Comparison of ENCODE assay signal across 16 cellular contexts in genomic region chr4:105496899-105497298, GRCh38. TPM values are rescaled to one million over a fixed set of nuclear protein-coding genes. Genes with fewer than 3 reads are reported as not detected.
DNase-seq lines count a peak whose midpoint lies in the region; ATAC-seq, FAIRE-seq and TF ChIP-seq lines count a peak whose summit lies in the region.
"Had no signal": no experiment of that assay in that cellular context is flagged by ENCODE, and none has a peak within 500 bp of the region (broad histone marks: within the 10 kb centered on the region; RNA-seq: fewer than 3 reads in every experiment).

No MANE protein-coding gene starts in this region.

- no peak overlapping the region for H3K18ac ChIP-seq in H9 (ENCODE audit: insufficient read length, low read depth, low read length)

- no peak overlapping the region for H4K8ac ChIP-seq in H9 (replicated peaks; ENCODE audit: insufficient read length, low read depth, low read length)

- peak; percentile 29 for TF ChIP-seq CTCF in D721Med (IDR thresholded peaks at IDR 0.05; ENCODE audit: insufficient read depth, missing control alignments)
- TF ChIP-seq CTCF in H9 (conservative IDR thresholded peaks at IDR 0.05): peak; percentile 50
- TF ChIP-seq CTCF in keratinocyte (optimal IDR thresholded peaks at IDR 0.05 in 1 of 3, IDR thresholded peaks at IDR 0.05 in 1 of 3, conservative IDR thresholded peaks at IDR 0.05 in 1 of 3; ENCODE audit: extremely low read depth in 1 of 3, insufficient read depth in 2 of 3, low read length in 3 of 3): peak; percentile 17 to 58 (median 20)

- H3K27me3 Mint-ChIP-seq in H9 (ENCODE audit: low read depth): peaks cover 14% of the 10 kb centered on the region

- H4K5ac ChIP-seq in H9 (ENCODE audit: insufficient read length, low read depth, low read length): no peak overlapping the region

- in situ Hi-C loops in SK-MEL-5 (cut with HindIII; ENCODE audit: low pct_unique_long_range_greater_than_20kb, low sequenced_read_pairs): no loop called here

- no peak overlapping the region for H3K4me3 Mint-ChIP-seq in H9

- DNase-seq in D721Med (ENCODE audit: insufficient read length, low spot score) (no peak), H9 (no peak), SK-MEL-5 (ENCODE audit: low read depth, low spot score) (peak; percentile 32), keratinocyte (ENCODE audit: low read depth, low spot score) (no peak), GM19239 (ENCODE audit: insufficient read length, low spot score) (no peak)
- DNase-seq in activated effector memory CD4-positive, alpha-beta T cell treated with anti-CD3 and anti-CD28 coated beads, Interleukin-2, amount 50 U/mL, for 16 hours: no peak
- DNase-seq: activated CD4-positive, alpha-beta T cell treated with anti-CD3 and anti-CD28 coated beads, Interleukin-2, amount 50 U/mL, for 1 hour; activated effector memory CD4-positive, alpha-beta T cell treated with Interleukin-2 at 50 U/mL for 16 hours; GM23248; NCI-H187; occipital lobe; OCI-M1; T-helper 2 cell had no signal

- H4K91ac ChIP-seq in H9 (ENCODE audit: insufficient read length, low read depth, low read length): no peak overlapping the region

- H3K4me1 Mint-ChIP-seq in H9: no peaks in the 10 kb centered on the region

- no peaks in the 10 kb centered on the region for H3K36me3 Mint-ChIP-seq in H9 (ENCODE audit: insufficient read depth in 1 of 3, low read depth in 3 of 3)

- H3K4me1 ChIP-seq in H9 (ENCODE audit: insufficient read depth, low read length) (no peaks in the 10 kb centered on the region), keratinocyte (ENCODE audit: control insufficient read depth, extremely low read depth, insufficient read depth, low read length) (no peaks in the 10 kb centered on the region)

- H3K27me3 ChIP-seq in H9 (ENCODE audit: insufficient read depth, low read length): no peaks in the 10 kb centered on the region
- no peaks in the 10 kb centered on the region for H3K27me3 ChIP-seq in keratinocyte (ENCODE audit: control insufficient read depth, extremely low read depth, insufficient read depth, low read length)

- no peak overlapping the region for H2BK15ac ChIP-seq in H9 (ENCODE audit: low read depth, low read length)

- peaks cover 2 to 15% of the 10 kb centered on the region in 2 experiments; a peak in 4 of 5 replicates for H3K9me3 Mint-ChIP-seq in H9

- no peak overlapping the region for H2BK5ac ChIP-seq in H9 (ENCODE audit: insufficient read length, low read length)

- no peaks in the 10 kb centered on the region for H3K9me1 ChIP-seq in keratinocyte (ENCODE audit: control insufficient read depth, extremely low read depth, insufficient read depth, low read length)

- no peak for FAIRE-seq in D721Med (lab: Jason Lieb, UNC)
- FAIRE-seq in keratinocyte (lab: Jason Lieb, UNC): no peak
- FAIRE-seq in GM19239 (lab: Jason Lieb, UNC): no peak

- no peak overlapping the region for H3K14ac ChIP-seq in H9 (ENCODE audit: insufficient read depth, low read length)

- no peaks in the 10 kb centered on the region for H3K23me2 ChIP-seq in H9 (ENCODE audit: insufficient read length, low read depth, low read length, poor library complexity, severe bottlenecking)

- no peak overlapping the region for H3K27ac Mint-ChIP-seq in H9

- no peak for ATAC-seq in HG03520 (IDR thresholded peaks at IDR 0.05; ENCODE audit: unreplicated experiment)
- no peak for ATAC-seq in HG02885 (IDR thresholded peaks at IDR 0.05; ENCODE audit: poor library complexity, unreplicated experiment)

- H3K9me3 ChIP-seq in H9 (ENCODE audit: control insufficient read depth, low read depth, low read length): no peaks in the 10 kb centered on the region
- H3K9me3 ChIP-seq in keratinocyte (ENCODE audit: control insufficient read depth, low read depth, low read length): no peaks in the 10 kb centered on the region

- H3K4me3 ChIP-seq in keratinocyte (ENCODE audit: control insufficient read depth in 2 of 3, extremely low read depth in 1 of 3, insufficient read depth in 2 of 3, low read depth in 1 of 3, low read length in 3 of 3): no peak overlapping the region
- H3K4me3 ChIP-seq: GM23248 had no signal

- H3K4me2 ChIP-seq in H9 (ENCODE audit: insufficient read depth, insufficient read length, low read length) (no peak overlapping the region), keratinocyte (ENCODE audit: control insufficient read depth, extremely low read depth, insufficient read depth, low read depth, low read length) (no peak overlapping the region)

- WGBS in H9 (ENCODE audit: extremely low coverage, insufficient read length, low lambda C conversion rate): no CpG with 5 or more reads among the region's 2 CpGs

- no peak overlapping the region for H3K4ac ChIP-seq in H9 (ENCODE audit: low read depth, low read length)

- H2AFZ ChIP-seq in H9 (ENCODE audit: low read length): no peak overlapping the region
- H2AFZ ChIP-seq in keratinocyte (ENCODE audit: control insufficient read depth, low read length): no peak overlapping the region
- H2AFZ ChIP-seq: GM23248 had no signal

- no peaks in the 10 kb centered on the region for H3K36me3 ChIP-seq in keratinocyte (ENCODE audit: control insufficient read depth in 2 of 2, extremely low read depth in 1 of 2, insufficient read depth in 2 of 2, low read length in 2 of 2)

- no peak overlapping the region for H3K9ac ChIP-seq in H9 (ENCODE audit: extremely low read depth, insufficient read length, low read length)
- H3K9ac ChIP-seq in keratinocyte (ENCODE audit: control insufficient read depth, extremely low read depth, insufficient read depth, low read length): no peak overlapping the region
- H3K9ac ChIP-seq: GM23248 had no signal

- no peak overlapping the region for H2AK5ac ChIP-seq in H9 (ENCODE audit: insufficient read length, low read length)

- H4K20me1 ChIP-seq in H9 (ENCODE audit: control insufficient read depth, insufficient read depth, insufficient read length) (no peaks in the 10 kb centered on the region), keratinocyte (ENCODE audit: control insufficient read depth, extremely low read depth, insufficient read depth, low read length) (no peaks in the 10 kb centered on the region)

- no peak overlapping the region for H3K23ac ChIP-seq in H9 (ENCODE audit: insufficient read length, low read depth, low read length)

- dilution Hi-C loops in keratinocyte (cut with MboI; ENCODE audit: extremely low pct_ligation_motif_present, low sequenced_read_pairs): no loop called here

- H3K79me2 ChIP-seq in H9 (ENCODE audit: insufficient read depth, low read length) (no peaks in the 10 kb centered on the region), keratinocyte (ENCODE audit: control insufficient read depth, insufficient read depth, low read length) (no peaks in the 10 kb centered on the region)

- H2BK120ac ChIP-seq in H9 (ENCODE audit: low read depth, low read length, poor library complexity, severe bottlenecking): no peak overlapping the region

- no peaks in the 10 kb centered on the region for H3K79me1 ChIP-seq in H9 (ENCODE audit: insufficient read depth, low read depth, low read length, poor library complexity, severe bottlenecking)

- H2BK12ac ChIP-seq in H9 (ENCODE audit: insufficient read length, low read depth, low read length): no peak overlapping the region

- H3K27ac ChIP-seq in H9 (ENCODE audit: insufficient read length, low read depth, low read length): no peak overlapping the region
- H3K27ac ChIP-seq in keratinocyte (ENCODE audit: control insufficient read depth, insufficient read depth, low read length): no peak overlapping the region
- H3K27ac ChIP-seq: GM23248 had no signal

- H3T11ph ChIP-seq in H9 (ENCODE audit: low read length): no peak overlapping the region

- H2BK20ac ChIP-seq in H9 (ENCODE audit: low read depth, low read length, poor library complexity, severe bottlenecking): no peak overlapping the region

- no peak overlapping the region for H3K56ac ChIP-seq in H9 (ENCODE audit: insufficient read length, low read depth, low read length)

RNA-seq across cellular contexts. Expression of gene PPA2, which starts 23.0 kb away (rescaled TPM):
- 73.1 and 76.4 TPM in 2 replicates for total RNA-seq in H9 (2021)
- total RNA-seq in SK-MEL-5 (2014; rRNA removed; shearing (Covaris generic)): 97.5 and 123 TPM in 2 replicates
- polyA plus RNA-seq in SK-MEL-5 (2015; cell fraction: cytosol; rRNA removed): 47.5 and 56.9 TPM in 2 replicates
- polyA plus RNA-seq in SK-MEL-5 (2015; cell fraction: nucleus; rRNA removed): 47.0 and 60.7 TPM in 2 replicates
- polyA plus RNA-seq in keratinocyte: 68.7 to 174 TPM (median 123 TPM) in 3 replicates
- 58.6 TPM for polyA plus RNA-seq in keratinocyte (2011; ENCODE audit: low read depth)
- 95.8 and 182 TPM in 2 replicates for polyA plus RNA-seq in keratinocyte (2011; cell fraction: cytosol; rRNA removed)
- 61.6 and 80.2 TPM in 2 replicates for polyA plus RNA-seq in keratinocyte (2011; cell fraction: nucleus; rRNA removed)
- 93.1 and 96.8 TPM in 2 replicates for polyA plus RNA-seq in keratinocyte (2012; ENCODE audit: low replicate concordance)
- 12.2 to 46.0 TPM (median 22.4 TPM) in 3 replicates for polyA minus RNA-seq in keratinocyte
- 160 TPM for polyA minus RNA-seq in keratinocyte (2011; cell fraction: cytosol; rRNA and poly(A)+ RNA removed)
- polyA minus RNA-seq in keratinocyte (2011; cell fraction: nucleus; rRNA and poly(A)+ RNA removed): 40.0 and 63.5 TPM in 2 replicates

RNA-seq across cellular contexts. Expression of gene ARHGEF38, which starts 55.5 kb away (rescaled TPM):
- total RNA-seq in H9 (2021): not detected in 2 replicates
- not detected in 2 replicates for total RNA-seq in SK-MEL-5 (2014; rRNA removed; shearing (Covaris generic))
- not detected in 2 replicates for polyA plus RNA-seq in SK-MEL-5 (2015; cell fraction: cytosol; rRNA removed)
- polyA plus RNA-seq in SK-MEL-5 (2015; cell fraction: nucleus; rRNA removed): not detected in 2 replicates
- polyA plus RNA-seq in keratinocyte: 0.01 to 0.09 TPM in 2 of 3 replicates, not detected in the other
- polyA plus RNA-seq in keratinocyte (2011; ENCODE audit: low read depth): not detected
- polyA plus RNA-seq in keratinocyte (2011; cell fraction: cytosol; rRNA removed): not detected in 2 replicates
- polyA plus RNA-seq in keratinocyte (2011; cell fraction: nucleus; rRNA removed): 0.04 and 0.05 TPM in 2 replicates
- not detected in 2 replicates for polyA plus RNA-seq in keratinocyte (2012; ENCODE audit: low replicate concordance)
- polyA minus RNA-seq in keratinocyte: 0.03 TPM in 1 of 3 replicates, not detected in the others
- polyA minus RNA-seq in keratinocyte (2011; cell fraction: cytosol; rRNA and poly(A)+ RNA removed): not detected
- polyA minus RNA-seq in keratinocyte (2011; cell fraction: nucleus; rRNA and poly(A)+ RNA removed): not detected in 2 replicates
- total RNA-seq: GM23248, lung microvascular endothelial cell had no signal
- polyA plus RNA-seq: GM23248 had no signal
